Comparison of ENCODE assay signal across 7 cellular contexts in genomic region chr7:74094224-74095095, GRCh38. TPM values are rescaled to one million over a fixed set of nuclear protein-coding genes. Genes with fewer than 3 reads are reported as not detected.
A peak's percentile ranks its signal among the peaks of the same experiment; 100 is the strongest.
DNase-seq lines count a peak whose midpoint lies in the region; ATAC-seq, FAIRE-seq and TF ChIP-seq lines count a peak whose summit lies in the region.

No MANE protein-coding gene starts in this region.

- no peak for TF ChIP-seq EP300 in gastroesophageal sphincter (IDR thresholded peaks at IDR 0.05)

- H3K27me3 ChIP-seq in gastroesophageal sphincter = no peaks in the 10 kb centered on the region
- no peaks in the 10 kb centered on the region for H3K27me3 ChIP-seq in testis

- TF ChIP-seq CTCF in gastroesophageal sphincter (IDR thresholded peaks at IDR 0.05) (no peak), omental fat pad (IDR thresholded peaks at IDR 0.05) (no peak), testis (IDR thresholded peaks at IDR 0.05) (no peak)

- intact Hi-C loops in testis (cut with DNase I; ENCODE audit: low total_unique reads) = no loop called here

- H3K4me3 ChIP-seq in gastroesophageal sphincter (peak overlapping the region; percentile 26 to 53), testis (peak overlapping the region in 1 of 2 donors; percentile 32)

- no peak for DNase-seq in GM18507 (ENCODE audit: extremely low spot score, insufficient read length, low read depth)
- peak; percentile 99 for DNase-seq in RCC 7860 (ENCODE audit: low spot score)
- DNase-seq in activated T-helper 9 cell treated with anti-CD3 and anti-CD28 coated beads, Interleukin-2, amount 50 U/mL, for 16 hours (ENCODE audit: low read depth) = peak; percentile 60
- peak; percentile 75 for DNase-seq in omental fat pad (ENCODE audit: low spot score)
- DNase-seq in testis = peak; percentile 64

- ATAC-seq in HG02943 (IDR thresholded peaks at IDR 0.05; ENCODE audit: low read depth, unreplicated experiment) = peak; percentile 40
- ATAC-seq in gastroesophageal sphincter = peak; percentile 74
- ATAC-seq in omental fat pad (ENCODE audit: low FRiP score) = peak; percentile 70

- FAIRE-seq in GM18507 (lab: Jason Lieb, UNC) (peak; percentile 85), RCC 7860 (lab: Jason Lieb, UNC) (peak; percentile 94)

- no peaks in the 10 kb centered on the region for H3K9me3 ChIP-seq in gastroesophageal sphincter
- no peaks in the 10 kb centered on the region for H3K9me3 ChIP-seq in testis

- H3K27ac ChIP-seq in gastroesophageal sphincter (peak overlapping the region in 3 of 4 donors; percentile 70 to 81 (median 71)), testis (peak overlapping the region in 1 of 2 donors; percentile 19)

- WGBS in gastroesophageal sphincter (ENCODE audit: low coverage in 1 of 2), 2 donors = 3 to 10% methylated on average over 6 of the region's 32 CpGs
- 28 to 44% methylated on average over 21 to 32 of the region's 32 CpGs for WGBS in testis, 2 donors

- H3K4me1 ChIP-seq in gastroesophageal sphincter (peaks cover 0 to 34% (median 19%) of the 10 kb centered on the region in 3 donors), testis (peaks cover 16% of the 10 kb centered on the region)

- TF ChIP-seq POLR2A in gastroesophageal sphincter (IDR thresholded peaks at IDR 0.05) (no peak), testis (IDR thresholded peaks at IDR 0.05) (no peak)

- H3K36me3 ChIP-seq in gastroesophageal sphincter = peaks cover 0 to 28% of the 10 kb centered on the region in 2 donors
- no peaks in the 10 kb centered on the region for H3K36me3 ChIP-seq in testis (ENCODE audit: low read depth, missing control alignments)

RNA-seq across cellular contexts. Expression of gene LIMK1, which starts 10.9 kb away (rescaled TPM):
- total RNA-seq in gastroesophageal sphincter (10 to 100 TPM in 3 of 4 donors, 1 to 10 TPM in 1; 7.2 to 20.6 (median 13.2) TPM), omental fat pad (10 to 100 TPM; 10.4 to 31.0 (median 14.6) TPM), testis (10 to 100 TPM; 42.4 to 54.8 TPM)
- polyA plus RNA-seq in testis (ENCODE audit: insufficient read depth, low read depth, low replicate concordance) = 38.6 TPM
